14 cellular contexts compared by ENCODE assay signal in the genomic region with DNA sequence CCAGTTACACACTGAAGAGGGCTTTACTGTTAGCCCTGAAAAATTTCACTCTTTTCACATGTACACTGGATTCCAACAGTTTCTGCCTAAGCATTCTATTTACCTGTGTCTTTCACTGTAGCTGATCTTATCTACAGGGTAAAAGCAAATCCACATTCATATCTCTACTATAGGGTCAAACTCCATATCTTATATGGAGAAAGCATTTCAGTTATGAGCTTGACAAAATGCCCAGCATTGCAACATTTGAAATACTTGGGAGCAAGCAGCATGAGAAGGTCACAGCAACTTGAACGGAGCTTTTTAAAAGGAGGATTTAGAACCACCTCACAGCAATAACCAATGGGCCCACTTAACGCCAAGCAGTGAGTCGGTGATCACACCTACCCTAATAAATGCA.
DNase-seq lines count a peak whose midpoint lies in the region; ATAC-seq and TF ChIP-seq lines count a peak whose summit lies in the region.
"Had no signal": no experiment of that assay in that cellular context is flagged by ENCODE, and none has a peak within 500 bp of the region (broad histone marks: within the 10 kb centered on the region; RNA-seq: fewer than 3 reads in every experiment).

No MANE protein-coding gene starts in this region.

- peak overlapping the region; percentile 1 for H3K27ac Mint-ChIP-seq in activated CD4-positive, alpha-beta T cell treated with anti-CD3 and anti-CD28 coated beads for 36 hours
- H3K27ac Mint-ChIP-seq in endodermal cell: peak overlapping the region; percentile 29
- no peak overlapping the region for H3K27ac Mint-ChIP-seq in neural progenitor cell
- H3K27ac Mint-ChIP-seq: activated naive CD8-positive, alpha-beta T cell treated with anti-CD3 and anti-CD28 coated beads, Interleukin-2, amount 10 ng/mL, durations not matched to agents 7 days and 5 days had no signal

- H3K9me3 Mint-ChIP-seq in activated CD4-positive, alpha-beta T cell treated with anti-CD3 and anti-CD28 coated beads for 36 hours (ENCODE audit: low read depth): peaks cover 3% of the 10 kb centered on the region
- H3K9me3 Mint-ChIP-seq in endodermal cell (no peaks in the 10 kb centered on the region), neural progenitor cell (no peaks in the 10 kb centered on the region)

- peaks cover 80% of the 10 kb centered on the region for H3K4me1 Mint-ChIP-seq in activated CD4-positive, alpha-beta T cell treated with anti-CD3 and anti-CD28 coated beads for 36 hours
- H3K4me1 Mint-ChIP-seq in endodermal cell: peaks cover 42% of the 10 kb centered on the region
- H3K4me1 Mint-ChIP-seq in neural progenitor cell: peaks cover 9% of the 10 kb centered on the region

- peaks cover 13% of the 10 kb centered on the region for H3K4me1 ChIP-seq in endodermal cell (ENCODE audit: control insufficient read depth, insufficient read depth, low read length)
- peaks cover 26% of the 10 kb centered on the region for H3K4me1 ChIP-seq in lower lobe of right lung
- H3K4me1 ChIP-seq in thoracic aorta (ENCODE audit: control insufficient read depth in 1 of 2, low read depth in 2 of 2): peaks cover 10 to 21% of the 10 kb centered on the region in 2 donors
- peaks cover 2% of the 10 kb centered on the region for H3K4me1 ChIP-seq in neural progenitor cell

- H3K36me3 ChIP-seq in endodermal cell (ENCODE audit: control insufficient read depth, insufficient read depth, low read length): no peaks in the 10 kb centered on the region
- H3K36me3 ChIP-seq in lower lobe of right lung: no peaks in the 10 kb centered on the region
- no peaks in the 10 kb centered on the region for H3K36me3 ChIP-seq in thoracic aorta
- no peaks in the 10 kb centered on the region for H3K36me3 ChIP-seq in neural progenitor cell

- peaks cover 45% of the 10 kb centered on the region for H3K36me3 Mint-ChIP-seq in activated CD4-positive, alpha-beta T cell treated with anti-CD3 and anti-CD28 coated beads for 36 hours (ENCODE audit: low read depth)
- H3K36me3 Mint-ChIP-seq in endodermal cell (ENCODE audit: low read depth) (no peaks in the 10 kb centered on the region), neural progenitor cell (no peaks in the 10 kb centered on the region)

- 89 to 100% methylated on average over 1 to 3 of the region's 3 CpGs for WGBS in endodermal cell (ENCODE audit: insufficient coverage in 1 of 2, insufficient read length in 1 of 2), 2 experiments

- no peak overlapping the region for H3K4me2 ChIP-seq in neural progenitor cell

- H3K27ac ChIP-seq in endodermal cell (ENCODE audit: low read depth, low read length): no peak overlapping the region
- peak overlapping the region; percentile 2 for H3K27ac ChIP-seq in lower lobe of right lung
- peak overlapping the region; percentile 25 to 53 for H3K27ac ChIP-seq in thoracic aorta
- no peak overlapping the region for H3K27ac ChIP-seq in neural progenitor cell
- H3K27ac ChIP-seq: 22Rv1 had no signal

- peaks cover 4% of the 10 kb centered on the region for H3F3A ChIP-seq in neural progenitor cell (ENCODE audit: low read depth)

- peaks cover 11% of the 10 kb centered on the region for H3K79me2 ChIP-seq in neural progenitor cell (ENCODE audit: low read depth)

- no peak overlapping the region for H2AFZ ChIP-seq in neural progenitor cell (replicated peaks)

- H3K27me3 ChIP-seq in endodermal cell (ENCODE audit: control insufficient read depth, insufficient read depth, low read length, poor library complexity, severe bottlenecking) (no peaks in the 10 kb centered on the region), lower lobe of right lung (ENCODE audit: low read depth) (no peaks in the 10 kb centered on the region), thoracic aorta (replicated peaks; ENCODE audit: insufficient read depth) (no peaks in the 10 kb centered on the region), neural progenitor cell (no peaks in the 10 kb centered on the region)

- peaks cover 10% of the 10 kb centered on the region for H4K20me1 ChIP-seq in neural progenitor cell (ENCODE audit: low read depth)

- H3K27me3 Mint-ChIP-seq in activated CD4-positive, alpha-beta T cell treated with anti-CD3 and anti-CD28 coated beads for 36 hours: no peaks in the 10 kb centered on the region
- H3K27me3 Mint-ChIP-seq in endodermal cell (ENCODE audit: insufficient read depth): no peaks in the 10 kb centered on the region
- no peaks in the 10 kb centered on the region for H3K27me3 Mint-ChIP-seq in neural progenitor cell (ENCODE audit: insufficient read depth, low read depth)
- H3K27me3 Mint-ChIP-seq: activated naive CD8-positive, alpha-beta T cell treated with anti-CD3 and anti-CD28 coated beads, Interleukin-2, amount 10 ng/mL, durations not matched to agents 7 days and 5 days had no signal

- CTCF ChIA-PET in activated CD4-positive, alpha-beta T cell treated with anti-CD3 and anti-CD28 coated beads for 36 hours (lab: Charles Lee): interaction anchor here (0.5 to 2.9 kb wide), 3 partner anchors 9 to 263 kb away, joined by 3 to 10 read pairs (median 3); no protein-coding TSS in a partner anchor

- H3K9me3 ChIP-seq in endodermal cell (ENCODE audit: control insufficient read depth, low read length): no peaks in the 10 kb centered on the region
- H3K9me3 ChIP-seq in lower lobe of right lung: no peaks in the 10 kb centered on the region
- no peaks in the 10 kb centered on the region for H3K9me3 ChIP-seq in thoracic aorta
- no peaks in the 10 kb centered on the region for H3K9me3 ChIP-seq in neural progenitor cell (ENCODE audit: low read depth)

- no peak for DNase-seq in activated CD4-positive, alpha-beta T cell treated with anti-CD3 and anti-CD28 coated beads for 36 hours
- no peak for DNase-seq in activated CD4-positive, alpha-beta T cell treated with anti-CD3 and anti-CD28 coated beads, Interleukin-2, amount 50 U/mL, for 4 hours
- no peak for DNase-seq in endodermal cell
- no peak for DNase-seq in lower lobe of right lung
- DNase-seq in thoracic aorta (ENCODE audit: low spot score): no peak
- no peak for DNase-seq in CD1c-positive myeloid dendritic cell (ENCODE audit: extremely low spot score)
- no peak for DNase-seq in neural progenitor cell (ENCODE audit: low spot score)
- DNase-seq: activated naive CD8-positive, alpha-beta T cell treated with anti-CD3 and anti-CD28 coated beads, Interleukin-2, amount 10 ng/mL, durations not matched to agents 7 days and 5 days; dermis blood vessel endothelial cell; DMS 273 treated with DMSO at 0.1 percent for 48 hours; NCI-H1092 treated with DMSO at 0.1 percent for 48 hours; NCI-H510A treated with DMSO at 0.1 percent for 48 hours had no signal

- H3K9ac ChIP-seq in endodermal cell (ENCODE audit: extremely low read depth, low read length, poor library complexity, severe bottlenecking): peak overlapping the region; percentile 22
- no peak overlapping the region for H3K9ac ChIP-seq in neural progenitor cell

- TF ChIP-seq CTCF in endodermal cell (conservative IDR thresholded peaks at IDR 0.05) (no peak), lower lobe of right lung (IDR thresholded peaks at IDR 0.05) (no peak), thoracic aorta (IDR thresholded peaks at IDR 0.05) (no peak), neural progenitor cell (IDR thresholded peaks at IDR 0.05) (no peak)

- POLR2A ChIA-PET in activated CD4-positive, alpha-beta T cell treated with anti-CD3 and anti-CD28 coated beads for 36 hours (lab: Charles Lee): no interaction called here

- no peak overlapping the region for H3K4me3 Mint-ChIP-seq in activated CD4-positive, alpha-beta T cell treated with anti-CD3 and anti-CD28 coated beads for 36 hours
- H3K4me3 Mint-ChIP-seq in endodermal cell: no peak overlapping the region
- H3K4me3 Mint-ChIP-seq in neural progenitor cell: no peak overlapping the region
- H3K4me3 Mint-ChIP-seq: activated naive CD8-positive, alpha-beta T cell treated with anti-CD3 and anti-CD28 coated beads, Interleukin-2, amount 10 ng/mL, durations not matched to agents 7 days and 5 days had no signal

- no peak for ATAC-seq in activated CD4-positive, alpha-beta T cell treated with anti-CD3 and anti-CD28 coated beads for 36 hours
- ATAC-seq in lower lobe of right lung (peak; percentile 57 to 60), thoracic aorta (ENCODE audit: insufficient number of reproducible peaks, low FRiP score, low read depth) (no peak), HG03460 (IDR thresholded peaks at IDR 0.05; ENCODE audit: unreplicated experiment) (no peak)

- peak overlapping the region; percentile 63 for H3K4me3 ChIP-seq in endodermal cell (ENCODE audit: low read length)
- no peak overlapping the region for H3K4me3 ChIP-seq in lower lobe of right lung
- H3K4me3 ChIP-seq in thoracic aorta: no peak overlapping the region
- H3K4me3 ChIP-seq in neural progenitor cell: no peak overlapping the region

- intact Hi-C loops in activated CD4-positive, alpha-beta T cell treated with anti-CD3 and anti-CD28 coated beads for 36 hours (cut with DNase I, micrococcal nuclease): no loop called here
- intact Hi-C loops in lower lobe of right lung (cut with DNase I): no loop called here

Comparison
In these comparisons a context has a peak if more than half of its experiments do, and no peak if none do; other contexts are left out.
1. ATAC-seq: peak in lower lobe of right lung (2 of 2); none in activated CD4-positive, alpha-beta T cell treated with anti-CD3 and anti-CD28 coated beads for 36 hours (single experiment), thoracic aorta (single experiment) and HG03460 (single experiment).
2. H3K27ac ChIP-seq: peak in lower lobe of right lung (single experiment) and thoracic aorta (2 of 2); none in endodermal cell (single experiment) and neural progenitor cell (single experiment).